Comparison of ENCODE assay signal across 7 cellular contexts in genomic region chr18:35376742-35377695, GRCh38. TPM values are rescaled to one million over a fixed set of nuclear protein-coding genes. Genes with fewer than 3 reads are reported as not detected.
DNase-seq lines count a peak whose midpoint lies in the region; ATAC-seq lines count a peak whose summit lies in the region.

ZNF396 (minus strand) TSS chr18:35377337; CDS start chr18:35374292, 3,045 bp downstream.

- DNase-seq in NCI-H2107 treated with DMSO at 0.1 percent for 48 hours (lab: John Stamatoyannopoulos, UW; ENCODE audit: unreplicated experiment) (peak; percentile 40), cerebellum (ENCODE audit: low spot score) (peak; percentile 21), kidney tubule cell (ENCODE audit: low spot score) (peak; percentile 69)
- DNase-seq in activated CD4-positive, CD25-positive, alpha-beta regulatory T cell treated with anti-CD3 and anti-CD28 coated beads, Interleukin-2, amount 50 U/mL, for 16 hours (ENCODE audit: low read depth, low spot score): peak; percentile 26
- peak; percentile 33 to 60 for DNase-seq in stimulated activated CD4-positive, alpha-beta T cell treated with anti-CD3 and anti-CD28 coated beads, Interleukin-15, amount 100 ng/mL, for 48 hours (ENCODE audit: low read depth in 2 of 2)

- peak; percentile 82 for ATAC-seq in GM18517 (IDR thresholded peaks at IDR 0.05; ENCODE audit: unreplicated experiment)
- ATAC-seq in HG02973 (IDR thresholded peaks at IDR 0.05; ENCODE audit: unreplicated experiment): peak; percentile 83

RNA-seq across cellular contexts. Expression of gene ZNF396, which starts in this region (rescaled TPM):
- total RNA-seq in cerebellum: 3.8 TPM

Comparison
In these comparisons a context has a peak if more than half of its experiments do, and no peak if none do; other contexts are left out.
1. Peak in every context shown above with its lines: DNase-seq and ATAC-seq.